ENCODE assay signal across 13 cellular contexts in genomic region chr17:80596760-80597608, GRCh38. TPM values are rescaled to one million over a fixed set of nuclear protein-coding genes. Genes with fewer than 3 reads are reported as not detected.
DNase-seq lines count a peak whose midpoint lies in the region; ATAC-seq and TF ChIP-seq lines count a peak whose summit lies in the region.
"Had no signal": no experiment of that assay in that cellular context is flagged by ENCODE, and none has a peak within 500 bp of the region (broad histone marks: within the 10 kb centered on the region; RNA-seq: fewer than 3 reads in every experiment).

No MANE protein-coding gene starts in this region.

- ATAC-seq in psoas muscle, result peak in 3 of 4 donors; percentile 66 to 77 (median 73)
- ATAC-seq: Panc1, upper lobe of right lung had no signal

- H3K27ac ChIP-seq in RWPE1 (peak overlapping the region; percentile 40; the same call in 1 of the 2 replicates), psoas muscle (no peak overlapping the region)
- H3K27ac ChIP-seq: upper lobe of right lung had no signal

- peaks cover 49% of the 10 kb centered on the region for H3K4me1 Mint-ChIP-seq in T-helper 1 cell treated with Interleukin-12 subunit alpha and Interleukin-12 subunit beta and Interleukin-4 antibody, amounts not matched to agents 30 μg/mL and 1 μg/mL, for 36 hours (ENCODE audit: low read depth)
- H3K4me1 Mint-ChIP-seq in activated naive CD8-positive, alpha-beta T cell (ENCODE audit: low read depth), result peaks cover 67% of the 10 kb centered on the region

- DNase-seq in T-helper 1 cell (no peak), RWPE1 (ENCODE audit: low spot score) (peak; percentile 83), psoas muscle (no peak), AG20443 (ENCODE audit: low spot score) (no peak), HAP-1 (ENCODE audit: low spot score in 2 of 2) (no peak), foreskin melanocyte (no peak)
- DNase-seq: DMS 273 treated with DMSO at 0.1 percent for 48 hours, MM.1S, upper lobe of right lung had no signal

- intact Hi-C loops in psoas muscle (cut with DNase I), result no loop called here

- CTCF ChIA-PET in RWPE1 (lab: Yijun Ruan, JAX), result no interaction called here

- H3K9me3 Mint-ChIP-seq in T-helper 1 cell treated with Interleukin-12 subunit alpha and Interleukin-12 subunit beta and Interleukin-4 antibody, amounts not matched to agents 30 μg/mL and 1 μg/mL, for 36 hours, result no peaks in the 10 kb centered on the region
- no peaks in the 10 kb centered on the region for H3K9me3 Mint-ChIP-seq in activated naive CD8-positive, alpha-beta T cell (ENCODE audit: low read depth)
- H3K9me3 Mint-ChIP-seq: activated naive CD8-positive, alpha-beta T cell treated with anti-CD3 and anti-CD28 coated beads, Interleukin-2, amount 10 ng/mL, durations not matched to agents 7 days and 5 days had no signal

- POLR2A ChIA-PET in RWPE1 (lab: Yijun Ruan, JAX; ENCODE audit: low non-redundant PET), result no interaction called here

- H3K9me3 ChIP-seq in psoas muscle (no peaks in the 10 kb centered on the region), HAP-1 (no peaks in the 10 kb centered on the region)
- H3K9me3 ChIP-seq: upper lobe of right lung had no signal

- H3K27ac Mint-ChIP-seq in T-helper 1 cell treated with Interleukin-12 subunit alpha and Interleukin-12 subunit beta and Interleukin-4 antibody, amounts not matched to agents 30 μg/mL and 1 μg/mL, for 36 hours, result peak overlapping the region; percentile 13
- H3K27ac Mint-ChIP-seq in activated naive CD8-positive, alpha-beta T cell, result peak overlapping the region; percentile 13
- H3K27ac Mint-ChIP-seq: activated naive CD8-positive, alpha-beta T cell treated with anti-CD3 and anti-CD28 coated beads, Interleukin-2, amount 10 ng/mL, durations not matched to agents 7 days and 5 days had no signal

- H3K36me3 ChIP-seq in psoas muscle (ENCODE audit: insufficient read depth in 1 of 2, low read depth in 1 of 2) (no peaks in the 10 kb centered on the region), HAP-1 (replicated peaks) (no peaks in the 10 kb centered on the region)
- H3K36me3 ChIP-seq: upper lobe of right lung had no signal

- H3K4me3 Mint-ChIP-seq in T-helper 1 cell treated with Interleukin-12 subunit alpha and Interleukin-12 subunit beta and Interleukin-4 antibody, amounts not matched to agents 30 μg/mL and 1 μg/mL, for 36 hours, result no peak overlapping the region
- H3K4me3 Mint-ChIP-seq in activated naive CD8-positive, alpha-beta T cell, result no peak overlapping the region
- H3K4me3 Mint-ChIP-seq: activated naive CD8-positive, alpha-beta T cell treated with anti-CD3 and anti-CD28 coated beads, Interleukin-2, amount 10 ng/mL, durations not matched to agents 7 days and 5 days had no signal

- WGBS in psoas muscle, 3 donors, result 48 to 71% (median 53%) methylated on average over 12 of the region's 12 CpGs

- peaks cover 10% of the 10 kb centered on the region for H3K36me3 Mint-ChIP-seq in T-helper 1 cell treated with Interleukin-12 subunit alpha and Interleukin-12 subunit beta and Interleukin-4 antibody, amounts not matched to agents 30 μg/mL and 1 μg/mL, for 36 hours (ENCODE audit: low read depth)
- peaks cover 3% of the 10 kb centered on the region for H3K36me3 Mint-ChIP-seq in activated naive CD8-positive, alpha-beta T cell

- H3K4me3 ChIP-seq in psoas muscle (no peak overlapping the region), HAP-1 (no peak overlapping the region)
- H3K4me3 ChIP-seq: upper lobe of right lung had no signal

- H3K27me3 ChIP-seq in psoas muscle (ENCODE audit: insufficient read depth in 3 of 3, low read length in 2 of 3), result no peaks in the 10 kb centered on the region
- H3K27me3 ChIP-seq in HAP-1 (ENCODE audit: low read depth), result no peaks in the 10 kb centered on the region
- H3K27me3 ChIP-seq: upper lobe of right lung had no signal

- TF ChIP-seq CTCF in RWPE1 (conservative IDR thresholded peaks at IDR 0.05; ENCODE audit: low read depth), result no peak
- TF ChIP-seq CTCF in psoas muscle (IDR thresholded peaks at IDR 0.05), result no peak

- no peaks in the 10 kb centered on the region for H3K27me3 Mint-ChIP-seq in T-helper 1 cell treated with Interleukin-12 subunit alpha and Interleukin-12 subunit beta and Interleukin-4 antibody, amounts not matched to agents 30 μg/mL and 1 μg/mL, for 36 hours (ENCODE audit: low read depth)
- H3K27me3 Mint-ChIP-seq in activated naive CD8-positive, alpha-beta T cell, result no peaks in the 10 kb centered on the region

- H3K4me1 ChIP-seq in psoas muscle, result peaks cover 25% of the 10 kb centered on the region
- peaks cover 7% of the 10 kb centered on the region for H3K4me1 ChIP-seq in HAP-1

- in situ Hi-C loops in HAP-1 (cut with MboI; ENCODE audit: low sequenced_read_pairs), result no loop called here

RNA-seq across cellular contexts. Expression of gene RPTOR, which starts 52.3 kb away (rescaled TPM):
- total RNA-seq in psoas muscle, result 10 to 100 TPM; 32.5 to 82.2 (median 38.1) TPM
- polyA plus RNA-seq in psoas muscle, result 10 to 100 TPM; 13.6 to 26.9 (median 17.1) TPM
